Comparison of ENCODE assay signal across 12 cellular contexts in the genomic region with DNA sequence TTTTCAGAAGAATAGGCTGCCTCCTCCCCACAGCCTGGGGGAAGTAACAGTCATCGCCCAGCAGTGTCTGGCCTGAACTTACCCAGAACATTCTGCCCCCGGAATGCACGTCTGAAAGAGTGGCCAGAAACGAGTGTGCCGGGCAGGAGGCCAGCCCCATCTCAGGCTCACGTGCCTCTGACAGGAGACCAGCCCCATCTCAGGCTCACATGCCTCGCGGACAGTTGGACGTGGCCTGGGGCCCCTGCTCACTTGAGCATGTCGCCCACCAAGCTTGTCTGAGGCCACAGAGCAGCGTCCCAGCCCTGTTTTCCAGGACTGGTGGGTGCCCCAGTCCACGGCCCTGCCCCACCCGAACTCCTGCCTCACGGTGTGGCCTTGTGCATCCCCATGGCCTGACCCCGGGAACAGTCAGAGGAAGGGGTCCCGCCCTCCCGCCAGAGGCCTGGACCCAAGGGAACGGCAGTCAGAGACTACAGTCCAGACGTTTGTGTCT. TPM values are rescaled to one million over a fixed set of nuclear protein-coding genes. Genes with fewer than 3 reads are reported as not detected.
DNase-seq lines count a peak whose midpoint lies in the region; ATAC-seq, FAIRE-seq and TF ChIP-seq lines count a peak whose summit lies in the region.
"Had no signal": no experiment of that assay in that cellular context is flagged by ENCODE, and none has a peak within 500 bp of the region (broad histone marks: within the 10 kb centered on the region; RNA-seq: fewer than 3 reads in every experiment).

No MANE protein-coding gene starts in this region.

- H3K4me3 ChIP-seq in IMR-90 (ENCODE audit: insufficient read depth, low read depth, low read length) = no peak overlapping the region
- no peak overlapping the region for H3K4me3 ChIP-seq in endothelial cell of umbilical vein (replicated peaks in 1 of 3; ENCODE audit: insufficient read depth in 1 of 3, low read depth in 1 of 3, low read length in 3 of 3)
- H3K4me3 ChIP-seq in lung = no peak overlapping the region
- H3K4me3 ChIP-seq in transverse colon = no peak overlapping the region
- H3K4me3 ChIP-seq in small intestine (ENCODE audit: low read depth in 1 of 2, low read length in 2 of 2) = no peak overlapping the region

- H4K8ac ChIP-seq in IMR-90 (ENCODE audit: low read depth in 2 of 2, low read length in 2 of 2) = no peak overlapping the region

- no peak overlapping the region for H3K4ac ChIP-seq in IMR-90 (ENCODE audit: low read depth, low read length)

- H3K9me3 Mint-ChIP-seq in activated T-cell treated with anti-CD3 and anti-CD28 coated beads, Interleukin-2, amount 50 U/mL, for 24 hours = peaks cover 4% of the 10 kb centered on the region
- H3K9me3 Mint-ChIP-seq: effector memory CD8-positive, alpha-beta T cell; IgD-negative memory B cell had no signal

- H4K5ac ChIP-seq in IMR-90 (ENCODE audit: low read depth, low read length) = no peak overlapping the region

- H3K79me1 ChIP-seq in IMR-90 (ENCODE audit: low read depth in 1 of 2, low read length in 2 of 2) = no peaks in the 10 kb centered on the region

- no peaks in the 10 kb centered on the region for H3K27me3 Mint-ChIP-seq in activated T-cell treated with anti-CD3 and anti-CD28 coated beads, Interleukin-2, amount 50 U/mL, for 24 hours
- H3K27me3 Mint-ChIP-seq: effector memory CD8-positive, alpha-beta T cell; IgD-negative memory B cell had no signal

- peak overlapping the region; percentile 62 for H2AK9ac ChIP-seq in IMR-90 (replicated peaks; ENCODE audit: low read depth, low read length, poor library complexity)

- H3K36me3 ChIP-seq in IMR-90 (ENCODE audit: control insufficient read depth, insufficient read depth, low read length) (peaks cover 7% of the 10 kb centered on the region; the same call in 1 of the 2 replicates), endothelial cell of umbilical vein (ENCODE audit: control insufficient read depth in 2 of 2, extremely low read depth in 1 of 2, insufficient read depth in 2 of 2, low read length in 2 of 2) (peaks cover 0 to 2% of the 10 kb centered on the region in 2 experiments), lung (ENCODE audit: control insufficient read depth in 2 of 2, insufficient read depth in 2 of 2, low read length in 2 of 2) (peaks cover 0 to 6% of the 10 kb centered on the region in 2 donors), transverse colon (peaks cover 0 to 10% (median 0%) of the 10 kb centered on the region in 4 donors), small intestine (ENCODE audit: control insufficient read depth in 2 of 2, insufficient read depth in 2 of 2, low read length in 2 of 2) (peaks cover 0 to 4% of the 10 kb centered on the region in 2 donors)

- DNase-seq in IMR-90 = peak; percentile 80
- peak; percentile 67 for DNase-seq in endothelial cell of umbilical vein (ENCODE audit: low read depth, low spot score)
- DNase-seq in lung (ENCODE audit: low spot score) = peak; percentile 68
- peak; percentile 64 for DNase-seq in transverse colon
- no peak for DNase-seq in activated T-cell treated with anti-CD3 and anti-CD28 coated beads, Interleukin-2, amount 50 U/mL, for 24 hours
- no peak for DNase-seq in NCI-H69 (lab: John Stamatoyannopoulos, UW)
- DNase-seq in small intestine = no peak
- DNase-seq: effector memory CD8-positive, alpha-beta T cell; stimulated activated naive CD4-positive, alpha-beta T cell treated with Interleukin-2 at 50 U/mL for 16 hours had no signal

- H3K79me2 ChIP-seq in endothelial cell of umbilical vein (ENCODE audit: control insufficient read depth, insufficient read depth, low read length) = no peaks in the 10 kb centered on the region

- H3K4me2 ChIP-seq in IMR-90 (ENCODE audit: low read depth, low read length) = no peak overlapping the region
- H3K4me2 ChIP-seq in endothelial cell of umbilical vein (ENCODE audit: insufficient read depth, low read length) = no peak overlapping the region

- H3K4me1 Mint-ChIP-seq in activated T-cell treated with anti-CD3 and anti-CD28 coated beads, Interleukin-2, amount 50 U/mL, for 24 hours (ENCODE audit: low read depth) = no peaks in the 10 kb centered on the region

- H3K27ac ChIP-seq in IMR-90 (ENCODE audit: insufficient read depth, low read length) (no peak overlapping the region), endothelial cell of umbilical vein (ENCODE audit: insufficient read depth, low read depth, low read length) (no peak overlapping the region), lung (ENCODE audit: low read depth in 1 of 2, low read length in 1 of 2) (peak overlapping the region in 1 of 2 donors; percentile 12), transverse colon (no peak overlapping the region), small intestine (ENCODE audit: low read depth in 1 of 2, low read length in 1 of 2) (no peak overlapping the region)

- H3K4me1 ChIP-seq in IMR-90 (ENCODE audit: control insufficient read depth, insufficient read depth, low read length) (peaks cover 8% of the 10 kb centered on the region), endothelial cell of umbilical vein (ENCODE audit: control insufficient read depth, extremely low read depth, insufficient read depth, low read length) (no peaks in the 10 kb centered on the region), lung (ENCODE audit: control insufficient read depth in 2 of 2, insufficient read depth in 2 of 2, low read length in 2 of 2) (peaks cover 9 to 19% of the 10 kb centered on the region in 2 donors), transverse colon (peaks cover 10 to 18% (median 12%) of the 10 kb centered on the region in 4 donors), small intestine (ENCODE audit: control insufficient read depth in 2 of 2, insufficient read depth in 1 of 2, low read depth in 1 of 2, low read length in 1 of 2) (peaks cover 0 to 3% of the 10 kb centered on the region in 2 donors)

- POLR2A ChIA-PET in IMR-90 (lab: Charles Lee; ENCODE audit: unreplicated experiment) = no interaction called here
- POLR2A ChIA-PET in endothelial cell of umbilical vein (lab: Charles Lee) = no interaction called here

- H2AFZ ChIP-seq in IMR-90 (replicated peaks; ENCODE audit: low read length, poor library complexity) (peak overlapping the region; percentile 62), endothelial cell of umbilical vein (ENCODE audit: low read depth, low read length) (no peak overlapping the region)

- H3K36me3 Mint-ChIP-seq in activated T-cell treated with anti-CD3 and anti-CD28 coated beads, Interleukin-2, amount 50 U/mL, for 24 hours (ENCODE audit: low read depth) = peaks cover 23% of the 10 kb centered on the region

- peak overlapping the region; percentile 48 for H2AK5ac ChIP-seq in IMR-90 (ENCODE audit: low read depth, low read length)

- FAIRE-seq in endothelial cell of umbilical vein (lab: Jason Lieb, UNC) (no peak), small intestine (lab: Jason Lieb, UNC) (no peak)

- intact Hi-C loops in IMR-90 (cut with micrococcal nuclease) (no loop called here), endothelial cell of umbilical vein (cut with micrococcal nuclease) (no loop called here), transverse colon (cut with DNase I; ENCODE audit: low total_unique reads) (no loop called here)

- no peak overlapping the region for H3K23ac ChIP-seq in IMR-90 (ENCODE audit: low read depth, low read length)

- no peak for TF ChIP-seq CTCF in IMR-90 (conservative IDR thresholded peaks at IDR 0.05; ENCODE audit: low read depth, low read length)
- TF ChIP-seq CTCF in endothelial cell of umbilical vein (IDR thresholded peaks at IDR 0.05; ENCODE audit: extremely low read depth in 1 of 2, insufficient read depth in 1 of 2, low read depth in 1 of 2, low read length in 2 of 2) = no peak
- TF ChIP-seq CTCF in lung (IDR thresholded peaks at IDR 0.05; ENCODE audit: control extremely low read depth, extremely low read depth) = no peak
- TF ChIP-seq CTCF in transverse colon (IDR thresholded peaks at IDR 0.05) = no peak

- no peak for TF ChIP-seq EP300 in transverse colon (IDR thresholded peaks at IDR 0.05; ENCODE audit: low read depth)

- no peak for TF ChIP-seq RAD21 in IMR-90 (IDR thresholded peaks at IDR 0.05; ENCODE audit: low read length)

- H3K27ac Mint-ChIP-seq in activated T-cell treated with anti-CD3 and anti-CD28 coated beads, Interleukin-2, amount 50 U/mL, for 24 hours = no peak overlapping the region

- BruUV-seq in IMR-90 (replicated peaks; lab: Mats Ljungman, UMichigan) (no TSS peak), endothelial cell of umbilical vein (replicated peaks; lab: Mats Ljungman, UMichigan) (no TSS peak)

- H3K18ac ChIP-seq in IMR-90 (ENCODE audit: low read depth, low read length) = no peak overlapping the region

- TF ChIP-seq POLR2A in IMR-90 (IDR thresholded peaks at IDR 0.05; ENCODE audit: low read depth, low read length) (no peak), endothelial cell of umbilical vein (IDR thresholded peaks at IDR 0.05; ENCODE audit: low read depth, low read length) (no peak), transverse colon (IDR thresholded peaks at IDR 0.05) (no peak)

- ATAC-seq in IMR-90 (ENCODE audit: low read depth) (peak; percentile 83), lung (ENCODE audit: insufficient read depth, low FRiP score) (peak; percentile 7)
- ATAC-seq in activated CD4-positive, CD25-positive, alpha-beta regulatory T cell treated with anti-CD3 and anti-CD28 coated beads, Interleukin-2, amount 50 U/mL, for 24 hours = no peak
- ATAC-seq: effector memory CD8-positive, alpha-beta T cell had no signal

- H3K9me1 ChIP-seq in IMR-90 (ENCODE audit: insufficient read depth, low read length) (no peaks in the 10 kb centered on the region), endothelial cell of umbilical vein (replicated peaks; ENCODE audit: control insufficient read depth, extremely low read depth, insufficient read depth, low read length) (no peaks in the 10 kb centered on the region)

- CTCF ChIA-PET in IMR-90 (lab: Yijun Ruan, JAX) = interaction anchor here (0.5 to 1.2 kb wide), 2 partner anchors 12 to 371 kb away, joined by 3 to 4 read pairs; no protein-coding TSS in a partner anchor
- CTCF ChIA-PET in endothelial cell of umbilical vein (lab: Charles Lee) = interaction anchor here (0.9 kb wide), 1 partner anchor 10 kb away, joined by 3 read pairs; no protein-coding TSS in a partner anchor

- no peak overlapping the region for H3K14ac ChIP-seq in IMR-90 (replicated peaks; ENCODE audit: low read depth, low read length)

- H3K4me3 Mint-ChIP-seq in activated T-cell treated with anti-CD3 and anti-CD28 coated beads, Interleukin-2, amount 50 U/mL, for 24 hours = no peak overlapping the region
- H3K4me3 Mint-ChIP-seq: effector memory CD8-positive, alpha-beta T cell had no signal

- H3K9ac ChIP-seq in IMR-90 (ENCODE audit: low read depth, low read length) (no peak overlapping the region), endothelial cell of umbilical vein (replicated peaks; ENCODE audit: extremely low read depth, insufficient read depth, low read length) (no peak overlapping the region)

- H2BK15ac ChIP-seq in IMR-90 (ENCODE audit: low read depth, low read length) = no peak overlapping the region

- H3K9me3 ChIP-seq in IMR-90 (ENCODE audit: control insufficient read depth, insufficient read depth, low read length) = no peaks in the 10 kb centered on the region
- H3K9me3 ChIP-seq in endothelial cell of umbilical vein (replicated peaks; ENCODE audit: control insufficient read depth, insufficient read depth, low read length) = no peaks in the 10 kb centered on the region
- H3K9me3 ChIP-seq in lung (ENCODE audit: control insufficient read depth in 2 of 2, insufficient read depth in 1 of 2, low read length in 1 of 2) = no peaks in the 10 kb centered on the region
- H3K9me3 ChIP-seq in transverse colon = no peaks in the 10 kb centered on the region
- no peaks in the 10 kb centered on the region for H3K9me3 ChIP-seq in small intestine (ENCODE audit: control insufficient read depth, low read depth)

- dilution Hi-C loops in IMR-90 (cut with HindIII; ENCODE audit: low sequenced_read_pairs, unreplicated experiment) (no loop called here), endothelial cell of umbilical vein (cut with MboI; ENCODE audit: extremely low pct_ligation_motif_present, low sequenced_read_pairs) (no loop called here)

- no peak overlapping the region for H2BK120ac ChIP-seq in IMR-90 (ENCODE audit: low read depth, low read length)

- H4K91ac ChIP-seq in IMR-90 (ENCODE audit: insufficient read depth, low read depth, low read length) = no peak overlapping the region

- in situ Hi-C loops in IMR-90 (cut with MboI; ENCODE audit: low sequenced_read_pairs) = no loop called here
- in situ Hi-C loops in transverse colon (cut with MboI; ENCODE audit: low pct_ligation_motif_present in 1 of 4, low pct_unique_long_range_greater_than_20kb in 1 of 4, low sequenced_read_pairs in 3 of 4) = loop anchor here in 2 of 4 donors (25.0 kb wide), 1 partner anchor 218 kb away; no protein-coding TSS in a partner anchor

- no peak overlapping the region for H3K56ac ChIP-seq in IMR-90 (ENCODE audit: extremely low read depth, insufficient read depth, low read length)

- no peak overlapping the region for H2BK20ac ChIP-seq in IMR-90 (ENCODE audit: low read depth, low read length)

- 19% methylated on average over 8 of the region's 19 CpGs; no CpG with 5 or more reads in 1 of the 2 experiments for WGBS in IMR-90 (ENCODE audit: extremely low coverage in 2 of 2, insufficient read length in 1 of 2), 2 experiments
- WGBS in lung, 2 donors = 31 to 50% methylated on average over 19 of the region's 19 CpGs
- WGBS in transverse colon (ENCODE audit: low coverage in 1 of 2), 2 donors = 22 to 31% methylated on average over 2 to 19 of the region's 19 CpGs
- WGBS in small intestine, 3 donors = 12 to 38% (median 24%) methylated on average over 17 to 19 of the region's 19 CpGs

- H3K27me3 ChIP-seq in IMR-90 (ENCODE audit: control insufficient read depth, insufficient read depth, low read length) (peaks cover 2% of the 10 kb centered on the region; the same call in 1 of the 2 replicates), endothelial cell of umbilical vein (ENCODE audit: control insufficient read depth in 2 of 2, insufficient read depth in 2 of 2, low read length in 2 of 2) (no peaks in the 10 kb centered on the region), lung (ENCODE audit: control insufficient read depth, insufficient read depth) (no peaks in the 10 kb centered on the region), transverse colon (peaks cover 11% of the 10 kb centered on the region), small intestine (ENCODE audit: control insufficient read depth in 2 of 2, insufficient read depth in 2 of 2, low read length in 2 of 2) (no peaks in the 10 kb centered on the region)

- peaks cover 3% of the 10 kb centered on the region; the same call in 1 of the 2 replicates for H4K20me1 ChIP-seq in IMR-90 (ENCODE audit: insufficient read depth, low read length)
- no peaks in the 10 kb centered on the region for H4K20me1 ChIP-seq in endothelial cell of umbilical vein (replicated peaks; ENCODE audit: control insufficient read depth, extremely low read depth, insufficient read depth, low read length)

- H2BK5ac ChIP-seq in IMR-90 (ENCODE audit: low read depth, low read length, poor library complexity, severe bottlenecking) = no peak overlapping the region

RNA-seq across cellular contexts. Expression of gene CDH15, which starts 16.3 kb away (rescaled TPM):
- 0.18 and 0.28 TPM in 2 replicates for total RNA-seq in IMR-90 (2012; rRNA removed)
- 0.62 and 0.65 TPM in 2 replicates for polyA plus RNA-seq in IMR-90 (2012; rRNA removed)
- polyA plus RNA-seq in IMR-90 (2012; cell fraction: cytosol; rRNA removed) = 0.74 and 0.78 TPM in 2 replicates
- 0.42 and 0.99 TPM in 2 replicates for polyA plus RNA-seq in IMR-90 (2012; cell fraction: nucleus; rRNA removed; ENCODE audit: low replicate concordance)
- total RNA-seq in endothelial cell of umbilical vein = not detected in 2 replicates
- 0.44 and 0.54 TPM in 2 replicates for polyA plus RNA-seq in endothelial cell of umbilical vein
- 0.05 and 0.27 TPM in 2 replicates for polyA plus RNA-seq in endothelial cell of umbilical vein (2011; cell fraction: cytosol; rRNA removed)
- polyA plus RNA-seq in endothelial cell of umbilical vein (2011; cell fraction: nucleus; rRNA removed) = 0.11 and 0.14 TPM in 2 replicates
- polyA plus RNA-seq in endothelial cell of umbilical vein (2012) = 0.13 and 0.65 TPM in 2 replicates
- polyA minus RNA-seq in endothelial cell of umbilical vein = 0.24 TPM in 1 of 2 replicates, not detected in the other
- not detected for polyA minus RNA-seq in endothelial cell of umbilical vein (2011; cell fraction: cytosol; rRNA and poly(A)+ RNA removed)
- polyA minus RNA-seq in endothelial cell of umbilical vein (2011; cell fraction: nucleus; rRNA and poly(A)+ RNA removed) = not detected in 2 replicates
- 1 to 10 TPM in 1 of 2 donors, under 1 TPM in 1; 0.09 to 1.9 TPM for total RNA-seq in lung
- polyA plus RNA-seq in lung = 1 to 10 TPM in 1 of 2 donors, under 1 TPM in 1; 0.77 to 2.1 TPM
- total RNA-seq in transverse colon = not detected
- under 1 TPM in 1 of 3 donors, not detected in 2; 0.04 TPM for polyA plus RNA-seq in small intestine
- polyA plus RNA-seq: IgD-negative memory B cell, neural cell had no signal

RNA-seq across cellular contexts. Expression of gene SLC22A31, which starts 45.1 kb away (rescaled TPM):
- total RNA-seq in IMR-90 (2012; rRNA removed) = 0.18 and 0.56 TPM in 2 replicates
- polyA plus RNA-seq in IMR-90 (2012; rRNA removed) = 5.0 and 5.5 TPM in 2 replicates
- 2.8 and 4.2 TPM in 2 replicates for polyA plus RNA-seq in IMR-90 (2012; cell fraction: cytosol; rRNA removed)
- 48.5 and 137 TPM in 2 replicates for polyA plus RNA-seq in IMR-90 (2012; cell fraction: nucleus; rRNA removed; ENCODE audit: low replicate concordance)
- not detected in 2 replicates for total RNA-seq in endothelial cell of umbilical vein
- 0.75 and 1.0 TPM in 2 replicates for polyA plus RNA-seq in endothelial cell of umbilical vein
- 0.23 and 0.47 TPM in 2 replicates for polyA plus RNA-seq in endothelial cell of umbilical vein (2011; cell fraction: cytosol; rRNA removed)
- polyA plus RNA-seq in endothelial cell of umbilical vein (2011; cell fraction: nucleus; rRNA removed) = 7.2 and 7.3 TPM in 2 replicates
- polyA plus RNA-seq in endothelial cell of umbilical vein (2012) = 0.37 and 1.1 TPM in 2 replicates
- 0.19 and 0.38 TPM in 2 replicates for polyA minus RNA-seq in endothelial cell of umbilical vein
- not detected for polyA minus RNA-seq in endothelial cell of umbilical vein (2011; cell fraction: cytosol; rRNA and poly(A)+ RNA removed)
- 0.72 and 0.96 TPM in 2 replicates for polyA minus RNA-seq in endothelial cell of umbilical vein (2011; cell fraction: nucleus; rRNA and poly(A)+ RNA removed)
- total RNA-seq in lung = 100 to 1,000 TPM in 1 of 2 donors, 10 to 100 TPM in 1; 25.2 to 227 TPM
- 100 to 1,000 TPM in 1 of 2 donors, 10 to 100 TPM in 1; 78.8 to 285 TPM for polyA plus RNA-seq in lung
- 1 to 10 TPM in 1 of 4 donors, not detected in 3; 1.3 TPM for total RNA-seq in transverse colon
- polyA plus RNA-seq in small intestine = 1 to 10 TPM in 2 of 3 donors, under 1 TPM in 1; 0.67 to 2.4 (median 1.2) TPM
- polyA plus RNA-seq: IgD-negative memory B cell, neural cell had no signal

Comparison
In these comparisons a context has a peak if more than half of its experiments do, and no peak if none do; other contexts are left out.
1. ATAC-seq: peak in IMR-90 (single experiment) and lung (single experiment); none in activated CD4-positive, CD25-positive, alpha-beta regulatory T cell treated with anti-CD3 and anti-CD28 coated beads, Interleukin-2, amount 50 U/mL, for 24 hours (0 of 2).
2. DNase-seq: peak in IMR-90 (single experiment), endothelial cell of umbilical vein (single experiment), lung (single experiment) and transverse colon (single experiment); none in activated T-cell treated with anti-CD3 and anti-CD28 coated beads, Interleukin-2, amount 50 U/mL, for 24 hours (single experiment), NCI-H69 (single experiment) and small intestine (single experiment).
3. RNA of gene SLC22A31, which starts 45.1 kb away (total RNA-seq): 25.2 to 227 TPM in lung; not detected in endothelial cell of umbilical vein, 0.18 to 0.56 TPM in IMR-90 and 1.3 TPM in transverse colon; every median in the first group is over 10 times any median in the second.